In the genomic region with DNA sequence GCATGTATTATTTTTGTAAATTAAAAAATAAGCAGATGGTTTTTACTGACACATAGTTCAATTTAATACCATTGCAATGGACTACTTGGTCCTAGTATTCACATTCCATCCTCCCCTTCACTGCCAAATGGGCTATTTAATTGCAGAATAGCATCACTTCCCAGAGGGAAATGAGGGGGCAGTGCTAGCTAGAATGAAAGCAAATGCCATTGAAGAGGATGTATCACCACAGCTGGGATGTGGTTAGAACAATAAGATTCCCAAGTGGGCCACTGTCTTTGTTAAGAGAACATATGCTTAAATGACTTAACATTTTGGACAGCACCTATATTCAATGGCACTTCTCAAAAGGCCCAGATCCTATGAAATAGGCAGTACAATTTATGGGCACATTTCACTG, we compare ENCODE assay signal across 31 cellular contexts.
DNase-seq lines count a peak whose midpoint lies in the region; ATAC-seq and TF ChIP-seq lines count a peak whose summit lies in the region.
"Had no signal": no experiment of that assay in that cellular context is flagged by ENCODE, and none has a peak within 500 bp of the region (broad histone marks: within the 10 kb centered on the region; RNA-seq: fewer than 3 reads in every experiment).

No MANE protein-coding gene starts in this region.

- POLR2A ChIA-PET in CD4-positive, alpha-beta T cell (lab: Charles Lee) = no interaction called here

- no peaks in the 10 kb centered on the region for H3K4me1 Mint-ChIP-seq in CD4-positive, alpha-beta T cell (ENCODE audit: low read depth)
- H3K4me1 Mint-ChIP-seq: immature natural killer cell; naive thymus-derived CD4-positive, alpha-beta T cell; stimulated activated naive CD8-positive, alpha-beta T cell treated with anti-CD3 and anti-CD28 coated beads, Interleukin-15, amount 100 ng/mL, for 72 hours had no signal

- H3K4me3 ChIP-seq in AG09309 (ENCODE audit: control insufficient read depth, low read depth, low read length) = no peak overlapping the region
- H3K4me3 ChIP-seq: gastroesophageal sphincter, left ventricle myocardium inferior, skin epidermis, tibial artery had no signal

- TF ChIP-seq CTCF in AG09309 (IDR thresholded peaks at IDR 0.05; ENCODE audit: control insufficient read depth, insufficient read depth, low read depth, low read length, missing control alignments) = no peak
- TF ChIP-seq CTCF in CD4-positive, alpha-beta T cell (IDR thresholded peaks at IDR 0.05) = no peak

- no peak overlapping the region for H3K27ac ChIP-seq in CD4-positive, alpha-beta T cell (ENCODE audit: low read depth, low read length)
- H3K27ac ChIP-seq in substantia nigra (ENCODE audit: low read depth, low read length, poor library complexity, severe bottlenecking) = no peak overlapping the region
- H3K27ac ChIP-seq: gastroesophageal sphincter, left ventricle myocardium inferior, skin epidermis, tibial artery had no signal

- intact Hi-C loops in CD4-positive, alpha-beta T cell (cut with DNase I, micrococcal nuclease) = no loop called here

- no peaks in the 10 kb centered on the region for H3K9me3 ChIP-seq in CD4-positive, alpha-beta T cell (ENCODE audit: control insufficient read depth, low read length)
- H3K9me3 ChIP-seq: gastroesophageal sphincter, left ventricle myocardium inferior, tibial artery had no signal

- no peaks in the 10 kb centered on the region for H3K9me3 Mint-ChIP-seq in CD4-positive, alpha-beta T cell
- H3K9me3 Mint-ChIP-seq: naive thymus-derived CD4-positive, alpha-beta T cell; stimulated activated naive CD8-positive, alpha-beta T cell treated with anti-CD3 and anti-CD28 coated beads, Interleukin-15, amount 100 ng/mL, for 72 hours had no signal

- DNase-seq in AG09309 (ENCODE audit: low read depth) (peak; percentile 11), HS-5 (ENCODE audit: low read depth) (peak; percentile 8), dermis blood vessel endothelial cell (peak; percentile 34), kidney tubule cell (ENCODE audit: low spot score) (peak; percentile 19), substantia nigra (lab: John Stamatoyannopoulos, UW) (no peak)
- DNase-seq in CD4-positive, alpha-beta T cell = no peak
- DNase-seq: activated CD4-positive, alpha-beta T cell treated with anti-CD3 and anti-CD28 coated beads, Interleukin-2, amount 50 U/mL, for 4 hours; activated CD4-positive, CD25-positive, alpha-beta regulatory T cell; activated naive CD4-positive, alpha-beta T cell treated with Interleukin-2 at 50 U/mL for 16 hours; COR-L47; effector CD8-positive, alpha-beta T cell; GDM1; HCEC 1CT; hippocampal formation; immature natural killer cell; left ventricle myocardium inferior; naive thymus-derived CD4-positive, alpha-beta T cell; NCI-H2029 treated with DMSO at 0.1 percent for 48 hours; NCI-H526; NK-92 treated with Interleukin-12 subunit alpha and Interleukin-12 subunit beta, amount 100 ng/mL, for 24 hours; nucleus accumbens; PC-3; Right ventricle myocardium superior; stimulated activated naive CD8-positive, alpha-beta T cell treated with anti-CD3 and anti-CD28 coated beads, Interleukin-15, amount 100 ng/mL, for 72 hours; SW 1271; T1000; tibial artery had no signal

- H3K36me3 Mint-ChIP-seq in CD4-positive, alpha-beta T cell (ENCODE audit: low read depth) = peaks cover 35% of the 10 kb centered on the region

- ATAC-seq in HG02610 (IDR thresholded peaks at IDR 0.05; ENCODE audit: unreplicated experiment) (no peak), GM18867 (IDR thresholded peaks at IDR 0.05; ENCODE audit: unreplicated experiment) (no peak)
- ATAC-seq in CD4-positive, alpha-beta T cell (ENCODE audit: poor library complexity) = no peak
- ATAC-seq: gastroesophageal sphincter; naive thymus-derived CD4-positive, alpha-beta T cell; PC-3; stimulated activated naive CD8-positive, alpha-beta T cell treated with anti-CD3 and anti-CD28 coated beads, Interleukin-15, amount 100 ng/mL, for 72 hours had no signal

- CTCF ChIA-PET in CD4-positive, alpha-beta T cell (lab: Charles Lee) = no interaction called here

- H3K4me3 Mint-ChIP-seq in CD4-positive, alpha-beta T cell = no peak overlapping the region
- H3K4me3 Mint-ChIP-seq: immature natural killer cell; naive thymus-derived CD4-positive, alpha-beta T cell; stimulated activated naive CD8-positive, alpha-beta T cell treated with anti-CD3 and anti-CD28 coated beads, Interleukin-15, amount 100 ng/mL, for 72 hours had no signal

- no peaks in the 10 kb centered on the region for H3K27me3 Mint-ChIP-seq in CD4-positive, alpha-beta T cell
- H3K27me3 Mint-ChIP-seq: naive thymus-derived CD4-positive, alpha-beta T cell; stimulated activated naive CD8-positive, alpha-beta T cell treated with anti-CD3 and anti-CD28 coated beads, Interleukin-15, amount 100 ng/mL, for 72 hours had no signal

- no peak overlapping the region for H3K27ac Mint-ChIP-seq in CD4-positive, alpha-beta T cell
- H3K27ac Mint-ChIP-seq: immature natural killer cell; naive thymus-derived CD4-positive, alpha-beta T cell; stimulated activated naive CD8-positive, alpha-beta T cell treated with anti-CD3 and anti-CD28 coated beads, Interleukin-15, amount 100 ng/mL, for 72 hours had no signal

- no peaks in the 10 kb centered on the region for H3K27me3 ChIP-seq in CD4-positive, alpha-beta T cell (ENCODE audit: control insufficient read depth, insufficient read depth, low read length)
- H3K27me3 ChIP-seq: gastroesophageal sphincter, tibial artery had no signal

Comparison
In these comparisons a context has a peak if more than half of its experiments do, and no peak if none do; other contexts are left out.
1. DNase-seq: peak in AG09309 (single experiment), HS-5 (single experiment), dermis blood vessel endothelial cell (single experiment) and kidney tubule cell (single experiment); none in CD4-positive, alpha-beta T cell (0 of 10) and substantia nigra (0 of 49).